ENCODE assay signal across 18 cellular contexts in genomic region chr9:137388589-137389427, GRCh38. TPM values are rescaled to one million over a fixed set of nuclear protein-coding genes. Genes with fewer than 3 reads are reported as not detected.
"Had no signal": no experiment of that assay in that cellular context is flagged by ENCODE, and none has a peak within 500 bp of the region (broad histone marks: within the 10 kb centered on the region; RNA-seq: fewer than 3 reads in every experiment).

No MANE protein-coding gene starts in this region.

- H3K9me3 Mint-ChIP-seq: mesothelial cell of epicardium, naive B cell, type B pancreatic cell had no signal

- H3K27me3 ChIP-seq: ascending aorta, neutrophil, suprapubic skin had no signal

- H3K36me3 Mint-ChIP-seq: naive B cell, type B pancreatic cell had no signal

- H3K4me2 ChIP-seq: smooth muscle cell had no signal

- H3K27ac Mint-ChIP-seq: mesothelial cell of epicardium, type B pancreatic cell had no signal

- H3K4me1 ChIP-seq: ascending aorta had no signal

- FAIRE-seq: bronchial epithelial cell, frontal cortex, keratinocyte had no signal

- H3K36me3 ChIP-seq: SJCRH30 had no signal

- H3K4me3 Mint-ChIP-seq: mesothelial cell of epicardium, type B pancreatic cell had no signal

- H3K27me3 Mint-ChIP-seq: naive B cell, type B pancreatic cell had no signal

- H3K4me3 ChIP-seq: ascending aorta, SJCRH30, smooth muscle cell, suprapubic skin had no signal

- DNase-seq: activated CD4-positive, alpha-beta T cell treated with anti-CD3 and anti-CD28 coated beads for 48 hours; activated effector memory CD4-positive, alpha-beta T cell treated with Interleukin-2 at 50 U/mL for 16 hours; naive B cell; SJCRH30; stimulated activated naive CD4-positive, alpha-beta T cell; SW 1271; T-helper 9 cell had no signal

- H3K27ac ChIP-seq: ascending aorta, neutrophil, SJCRH30, suprapubic skin had no signal

- H3K4me1 Mint-ChIP-seq: mesothelial cell of epicardium had no signal

- H3K9me3 ChIP-seq: ascending aorta, neutrophil, SJCRH30, suprapubic skin had no signal

RNA-seq across cellular contexts. Expression of gene NOXA1, which starts 34.4 kb away (rescaled TPM):
- total RNA-seq: SJCRH30 had no signal

RNA-seq across cellular contexts. Expression of gene ENTPD8, which starts 52.3 kb away (rescaled TPM):
- total RNA-seq: ascending aorta, bronchial epithelial cell, frontal cortex, lower leg skin, SJCRH30, smooth muscle cell, suprapubic skin had no signal
- polyA plus RNA-seq: fibroblast of lung, keratinocyte, smooth muscle cell had no signal
